12 cellular contexts compared by ENCODE assay signal in the genomic region with DNA sequence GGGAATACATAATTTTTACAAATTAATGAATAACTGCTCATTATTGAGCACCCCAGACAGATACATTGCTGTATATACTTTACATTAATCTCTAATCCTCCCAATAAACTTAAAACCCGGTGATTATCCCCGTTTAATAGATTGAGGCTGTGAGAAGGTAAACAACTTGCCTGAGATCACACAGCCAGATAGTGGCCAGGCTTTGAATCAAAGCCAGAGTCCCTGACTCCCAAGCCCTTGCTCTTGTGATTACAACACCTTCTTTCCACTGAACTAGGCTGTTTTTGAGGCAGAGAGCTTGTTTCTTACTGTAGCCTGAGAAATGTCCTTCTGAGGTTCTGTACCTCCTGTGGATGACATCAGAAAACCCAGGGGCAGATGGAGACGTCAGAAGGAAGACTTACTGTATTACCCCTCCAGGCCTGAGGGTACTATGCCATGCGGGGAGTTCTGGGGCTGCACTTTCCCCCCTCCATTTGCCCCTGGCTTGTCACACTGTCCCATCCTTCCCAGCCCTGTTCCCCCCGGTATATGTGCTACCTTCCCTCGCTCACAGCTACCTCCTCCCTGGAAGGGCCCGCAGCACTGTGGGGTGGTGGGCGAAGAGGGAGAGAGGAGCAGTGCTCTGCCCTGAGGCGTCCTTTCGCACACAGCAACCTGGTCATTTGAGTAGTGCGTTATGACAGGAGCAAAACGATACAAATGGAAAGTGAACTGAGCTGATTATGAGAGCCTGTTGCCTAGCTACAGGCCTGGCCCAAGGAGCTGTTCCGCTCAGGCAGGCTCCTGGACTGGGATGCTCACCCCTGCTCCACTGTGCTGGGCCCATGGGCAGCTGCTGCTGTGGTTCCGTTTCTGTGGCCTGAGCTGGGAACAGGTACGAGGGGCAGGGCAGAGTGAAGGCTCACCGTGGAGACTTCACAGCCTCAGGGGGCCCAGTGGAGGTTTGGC. TPM values are rescaled to one million over a fixed set of nuclear protein-coding genes. Genes with fewer than 3 reads are reported as not detected.
A peak's percentile ranks its signal among the peaks of the same experiment; 100 is the strongest.
DNase-seq lines count a peak whose midpoint lies in the region; ATAC-seq and TF ChIP-seq lines count a peak whose summit lies in the region.
"Had no signal": no experiment of that assay in that cellular context is flagged by ENCODE, and none has a peak within 500 bp of the region (broad histone marks: within the 10 kb centered on the region; RNA-seq: fewer than 3 reads in every experiment).

No MANE protein-coding gene starts in this region.

- WGBS in GM23248 (ENCODE audit: low coverage in 1 of 2, low lambda C conversion rate in 2 of 2, missing lambda C conversion rate in 2 of 2), 2 experiments: 82 to 87% methylated on average over 16 of the region's 16 CpGs
- WGBS in adrenal gland, 4 donors: 64 to 81% (median 74%) methylated on average over 16 of the region's 16 CpGs
- 66 to 76% methylated on average over 2 to 5 of the region's 16 CpGs for WGBS in gastroesophageal sphincter (ENCODE audit: low coverage in 1 of 2), 2 donors

- H3K36me3 ChIP-seq in GM23248 (ENCODE audit: low read depth): no peaks in the 10 kb centered on the region
- no peaks in the 10 kb centered on the region for H3K36me3 ChIP-seq in adrenal gland (replicated peaks in 1 of 2)
- no peaks in the 10 kb centered on the region for H3K36me3 ChIP-seq in neural cell (ENCODE audit: insufficient read depth, low read length)
- peaks cover 0 to 5% of the 10 kb centered on the region in 2 donors for H3K36me3 ChIP-seq in gastroesophageal sphincter

- no peak for ATAC-seq in CD4-positive, alpha-beta T cell (ENCODE audit: poor library complexity)
- no peak for ATAC-seq in stimulated activated naive CD8-positive, alpha-beta T cell treated with anti-CD3 and anti-CD28 coated beads, Interleukin-15, Interleukin-2, amounts not matched to agents 100 U/mL and 50 U/mL, for 24 hours
- ATAC-seq in HG03025 (IDR thresholded peaks at IDR 0.05; ENCODE audit: low FRiP score, unreplicated experiment) (no peak), gastroesophageal sphincter (no peak)

- no peak overlapping the region for H3K27ac ChIP-seq in CD4-positive, alpha-beta T cell (ENCODE audit: low read depth, low read length)
- peak overlapping the region; percentile 18; the same call in 1 of the 2 replicates for H3K27ac ChIP-seq in GM23248
- H3K27ac ChIP-seq in adrenal gland: peak overlapping the region in 2 of 5 donors; percentile 67 to 94
- H3K27ac ChIP-seq in neural cell (ENCODE audit: low read length): no peak overlapping the region
- H3K27ac ChIP-seq in gastroesophageal sphincter: peak overlapping the region in 1 of 4 donors; percentile 20

- peaks cover 4% of the 10 kb centered on the region for H3K36me3 Mint-ChIP-seq in CD4-positive, alpha-beta T cell (ENCODE audit: low read depth)

- no peaks in the 10 kb centered on the region for H3K9me3 ChIP-seq in CD4-positive, alpha-beta T cell (ENCODE audit: control insufficient read depth, low read length)
- H3K9me3 ChIP-seq in GM23248 (ENCODE audit: low read depth) (no peaks in the 10 kb centered on the region), adrenal gland (replicated peaks in 1 of 3) (no peaks in the 10 kb centered on the region), neural cell (ENCODE audit: low read length) (no peaks in the 10 kb centered on the region), gastroesophageal sphincter (no peaks in the 10 kb centered on the region)
- H3K9me3 ChIP-seq: Caco-2 had no signal

- peak overlapping the region; percentile 59 for H3K27ac Mint-ChIP-seq in CD4-positive, alpha-beta T cell

- H3K9ac ChIP-seq in GM23248 (peak overlapping the region; percentile 15; the same call in 1 of the 2 replicates), neural cell (ENCODE audit: low read length) (no peak overlapping the region)

- peak overlapping the region; percentile 80 for H3K4me2 ChIP-seq in GM23248 (ENCODE audit: unreplicated experiment)
- no peak overlapping the region for H3K4me2 ChIP-seq in neural cell (ENCODE audit: low read length)

- TF ChIP-seq POLR2A in adrenal gland (IDR thresholded peaks at IDR 0.05) (no peak), gastroesophageal sphincter (IDR thresholded peaks at IDR 0.05) (no peak)

- H3K4me1 Mint-ChIP-seq in CD4-positive, alpha-beta T cell (ENCODE audit: low read depth): peaks cover 37% of the 10 kb centered on the region

- peak overlapping the region; percentile 64 for H3K4me3 Mint-ChIP-seq in CD4-positive, alpha-beta T cell

- intact Hi-C loops in CD4-positive, alpha-beta T cell (cut with DNase I, micrococcal nuclease): loop anchor here in 1 of 2 experiments (5.0 kb wide), 1 partner anchor 403 kb away; no protein-coding TSS in a partner anchor
- intact Hi-C loops in adrenal gland (cut with DNase I): no loop called here

- no peaks in the 10 kb centered on the region for H3K27me3 ChIP-seq in CD4-positive, alpha-beta T cell (ENCODE audit: control insufficient read depth, insufficient read depth, low read length)
- H3K27me3 ChIP-seq in GM23248 (replicated peaks; ENCODE audit: insufficient read depth): no peaks in the 10 kb centered on the region
- H3K27me3 ChIP-seq in adrenal gland: no peaks in the 10 kb centered on the region
- H3K27me3 ChIP-seq in neural cell (ENCODE audit: insufficient read depth, low read depth, low read length): peaks cover 27% of the 10 kb centered on the region
- no peaks in the 10 kb centered on the region for H3K27me3 ChIP-seq in gastroesophageal sphincter

- 0 out of 2 replicates have a peak overlapping the region, but pooled peaks have one; percentile 16 for H3K4me3 ChIP-seq in GM23248
- H3K4me3 ChIP-seq in adrenal gland: no peak overlapping the region
- peak overlapping the region; percentile 24 for H3K4me3 ChIP-seq in neural cell (ENCODE audit: low read length)
- H3K4me3 ChIP-seq in gastroesophageal sphincter: no peak overlapping the region
- H3K4me3 ChIP-seq: GM12878, skin epidermis had no signal

- H2AFZ ChIP-seq in GM23248: no peak overlapping the region
- no peak overlapping the region for H2AFZ ChIP-seq in neural cell (ENCODE audit: low read depth, low read length)

- H3F3A ChIP-seq in GM23248 (ENCODE audit: insufficient read depth) (no peaks in the 10 kb centered on the region; the same call in 1 of the 2 replicates), neural cell (ENCODE audit: insufficient read depth, low read length, poor library complexity, severe bottlenecking) (peaks cover under 1% of the 10 kb centered on the region)

- no peak for TF ChIP-seq CTCF in CD4-positive, alpha-beta T cell (IDR thresholded peaks at IDR 0.05)
- TF ChIP-seq CTCF in adrenal gland (IDR thresholded peaks at IDR 0.05) (no peak), neural cell (IDR thresholded peaks at IDR 0.05; ENCODE audit: poor library complexity, severe bottlenecking) (no peak), gastroesophageal sphincter (IDR thresholded peaks at IDR 0.05) (no peak)

- H3K4me1 ChIP-seq in GM23248 (ENCODE audit: insufficient read depth) (peaks cover 36% of the 10 kb centered on the region), adrenal gland (replicated peaks in 1 of 2) (peaks cover 13 to 45% of the 10 kb centered on the region in 2 donors), gastroesophageal sphincter (peaks cover 0 to 60% (median 11%) of the 10 kb centered on the region in 3 donors)

- TF ChIP-seq EP300 in neural cell (conservative IDR thresholded peaks at IDR 0.05; ENCODE audit: poor library complexity, severe bottlenecking) (no peak), gastroesophageal sphincter (IDR thresholded peaks at IDR 0.05) (no peak)

- CTCF ChIA-PET in CD4-positive, alpha-beta T cell (lab: Charles Lee): interaction anchor here (1.3 to 1.4 kb wide), 3 partner anchors 8 to 246 kb away, joined by 3 to 5 read pairs (median 4); no protein-coding TSS in a partner anchor

- in situ Hi-C loops in GM23248 (cut with MboI): no loop called here

- H3K27me3 Mint-ChIP-seq in CD4-positive, alpha-beta T cell: no peaks in the 10 kb centered on the region

- H3K9me3 Mint-ChIP-seq in CD4-positive, alpha-beta T cell: no peaks in the 10 kb centered on the region

- H3K9me2 ChIP-seq in GM23248 (ENCODE audit: insufficient read depth) (no peaks in the 10 kb centered on the region), neural cell (ENCODE audit: insufficient read depth, low read length) (no peaks in the 10 kb centered on the region)

- H3K79me2 ChIP-seq in GM23248 (ENCODE audit: insufficient read depth) (peaks cover 92% of the 10 kb centered on the region), neural cell (replicated peaks; ENCODE audit: insufficient read depth, low read length) (no peaks in the 10 kb centered on the region)

- no peak for DNase-seq in CD4-positive, alpha-beta T cell
- DNase-seq in GM23248: peak; percentile 65
- DNase-seq in adrenal gland: peak; percentile 36 to 82 (median 62)
- no peak for DNase-seq in mucosa of gallbladder (ENCODE audit: low spot score)
- DNase-seq in stimulated activated naive CD8-positive, alpha-beta T cell treated with anti-CD3 and anti-CD28 coated beads, Interleukin-15, Interleukin-2, amounts not matched to agents 100 U/mL and 50 U/mL, for 24 hours: no peak
- DNase-seq: Caco-2; NK-92 treated with Interleukin-12 subunit alpha and Interleukin-12 subunit beta, amount 100 ng/mL, for 24 hours had no signal

- 0 out of 2 replicates have a peak, but pooled peaks cover 4% of the 10 kb centered on the region for H4K20me1 ChIP-seq in GM23248 (ENCODE audit: insufficient read depth)
- H4K20me1 ChIP-seq in neural cell (ENCODE audit: insufficient read depth): no peaks in the 10 kb centered on the region

- POLR2A ChIA-PET in CD4-positive, alpha-beta T cell (lab: Charles Lee): interaction anchor here (1.5 kb wide), 1 partner anchor 124 kb away, joined by 5 read pairs; no protein-coding TSS in a partner anchor

- no peak for TF ChIP-seq RAD21 in neural cell (conservative IDR thresholded peaks at IDR 0.05)

TF ChIP-seq in neural cell, 6 proteins besides CTCF, POLR2A, EP300 and RAD21:
- TF ChIP-seq MXI1 (conservative IDR thresholded peaks at IDR 0.05; ENCODE audit: poor library complexity, severe bottlenecking): no peak
- TF ChIP-seq EZH2 (IDR thresholded peaks at IDR 0.05; ENCODE audit: borderline replicate concordance, insufficient read depth, low read length, poor library complexity, severe bottlenecking): no peak
- TF ChIP-seq POLR2AphosphoS5 (IDR thresholded peaks at IDR 0.05): peak; percentile 74

RNA-seq across cellular contexts. Expression of a gene that starts 4.6 kb away (rescaled TPM):
- total RNA-seq in CD4-positive, alpha-beta T cell: 10 to 100 TPM; 16.5 to 17.7 TPM
- 12.1 and 29.3 TPM in 2 replicates for total RNA-seq in GM23248 (2014; rRNA removed; shearing (Covaris generic))
- polyA plus RNA-seq in GM23248 (2016; fragmentation: Nextera tagmentation; extraction: Ambion mirVana) (8.0 and 8.9 TPM in 2 replicates), adrenal gland (10 to 100 TPM in 1 of 3 donors, 1 to 10 TPM in 2; 4.2 to 10.5 (median 5.8) TPM), neural cell (0.52 and 0.57 TPM in 2 replicates)
- total RNA-seq in adrenal gland (10 to 100 TPM in 4 of 8 donors, 1 to 10 TPM in 4; 3.1 to 14.4 (median 10.4) TPM), mucosa of gallbladder (25.5 TPM), gastroesophageal sphincter (10 to 100 TPM in 3 of 4 donors, 1 to 10 TPM in 1; 9.0 to 16.0 (median 13.4) TPM)
- polyA minus RNA-seq in neural cell: 1.9 and 2.9 TPM in 2 replicates

Comparison
In these comparisons a context has a peak if more than half of its experiments do, and no peak if none do; other contexts are left out.
1. DNase-seq: peak in GM23248 (single experiment) and adrenal gland (7 of 7); none in CD4-positive, alpha-beta T cell (0 of 10), mucosa of gallbladder (single experiment) and stimulated activated naive CD8-positive, alpha-beta T cell treated with anti-CD3 and anti-CD28 coated beads, Interleukin-15, Interleukin-2, amounts not matched to agents 100 U/mL and 50 U/mL, for 24 hours (single experiment).
2. H3K4me3 ChIP-seq: peak in GM23248 (single experiment) and neural cell (single experiment); none in adrenal gland (0 of 4) and gastroesophageal sphincter (0 of 2).